ENCODE assay signal across 8 cellular contexts in the genomic region with DNA sequence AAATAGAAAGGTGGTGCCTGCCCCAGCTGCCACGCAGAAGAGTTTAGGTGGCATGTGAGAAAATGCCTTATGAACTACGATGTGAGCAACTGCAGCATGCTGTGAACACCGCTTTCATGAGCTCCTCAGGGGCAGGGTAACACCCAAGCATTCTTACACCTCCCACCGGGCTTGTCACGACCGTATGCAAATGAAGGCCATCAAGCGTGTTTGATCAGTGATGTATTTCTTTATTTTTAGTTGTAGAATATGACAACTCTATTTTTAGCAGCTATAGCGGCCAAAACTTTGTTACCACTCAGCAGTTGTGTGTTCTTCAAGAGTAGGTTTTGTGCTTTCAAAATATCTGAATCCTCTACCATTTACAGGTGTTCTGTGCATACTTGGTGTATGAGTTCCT. TPM values are rescaled to one million over a fixed set of nuclear protein-coding genes. Genes with fewer than 3 reads are reported as not detected.
DNase-seq lines count a peak whose midpoint lies in the region; ATAC-seq and TF ChIP-seq lines count a peak whose summit lies in the region.
"Not testable (repeated sequence)": the region's sequence is repeated elsewhere in the genome, so short reads cannot be mapped to it uniquely, and the experiment has no call there.
"Had no signal": no experiment of that assay in that cellular context is flagged by ENCODE, and none has a peak within 500 bp of the region (broad histone marks: within the 10 kb centered on the region; RNA-seq: fewer than 3 reads in every experiment).

No MANE protein-coding gene starts in this region.

- H3K9me3 Mint-ChIP-seq in memory B cell, result not testable (repeated sequence)

- H3K9me2 ChIP-seq in DOHH2 (replicated peaks; ENCODE audit: control insufficient read depth, low read length), result not testable (repeated sequence)

- H3K4me1 Mint-ChIP-seq in memory B cell, result peaks cover 24% of the 10 kb centered on the region

- peaks cover 25% of the 10 kb centered on the region for H3K27me3 ChIP-seq in DOHH2 (ENCODE audit: control insufficient read depth, low read length)

- H3K36me3 ChIP-seq in DOHH2 (ENCODE audit: control insufficient read depth, low read length), result not testable (repeated sequence)

- ATAC-seq in GM18498 (IDR thresholded peaks at IDR 0.05; ENCODE audit: unreplicated experiment) (peak; percentile 83), GM19043 (IDR thresholded peaks at IDR 0.05; ENCODE audit: low read depth, unreplicated experiment) (peak; percentile 49), HG03196 (IDR thresholded peaks at IDR 0.05; ENCODE audit: unreplicated experiment) (peak; percentile 48), Right ventricle myocardium superior (ENCODE audit: poor library complexity) (peak; percentile 74), memory B cell (ENCODE audit: low read depth) (peak; percentile 92)

- not testable (repeated sequence) for H4K20me1 ChIP-seq in DOHH2 (ENCODE audit: control insufficient read depth, insufficient read depth, low read depth, low read length)

- not testable (repeated sequence) for H3K79me2 ChIP-seq in DOHH2 (ENCODE audit: control insufficient read depth, low read length)

- not testable (repeated sequence) for H3F3A ChIP-seq in DOHH2 (ENCODE audit: control insufficient read depth, insufficient read depth)

- H3K9me3 ChIP-seq in DOHH2 (ENCODE audit: control insufficient read depth, insufficient read depth, low read length), result not testable (repeated sequence)

- H3K4me1 ChIP-seq in DOHH2 (ENCODE audit: control insufficient read depth, low read length), result peaks cover 26% of the 10 kb centered on the region

- TF ChIP-seq CTCF in DOHH2 (IDR thresholded peaks at IDR 0.05; ENCODE audit: low read depth, low read length, poor library complexity, severe bottlenecking), result not testable (repeated sequence)

- H3K4me3 ChIP-seq in DOHH2 (ENCODE audit: low read length), result peak overlapping the region; percentile 40

- H3K4me2 ChIP-seq in DOHH2 (ENCODE audit: low read length), result peak overlapping the region; percentile 67

- not testable (repeated sequence) for H3K36me3 Mint-ChIP-seq in memory B cell

- peak overlapping the region; percentile 52 for H3K4me3 Mint-ChIP-seq in memory B cell

- DNase-seq in NAMALWA (ENCODE audit: low spot score), result peak; percentile 85
- not testable (repeated sequence) for DNase-seq in Right ventricle myocardium superior
- peak; percentile 49 to 53 for DNase-seq in memory B cell (ENCODE audit: low spot score in 2 of 2)

- intact Hi-C loops in Right ventricle myocardium superior (cut with DNase I), result not testable (repeated sequence)

- H3K27me3 Mint-ChIP-seq in memory B cell, result peaks cover 21% of the 10 kb centered on the region

- not testable (repeated sequence) for H3K27ac ChIP-seq in DOHH2 (ENCODE audit: low read depth, low read length)

- peak overlapping the region; percentile 12 for H3K27ac Mint-ChIP-seq in memory B cell

RNA-seq across cellular contexts. Expression of gene SAMD11, which starts 58.1 kb away (rescaled TPM):
- 1.5 TPM for total RNA-seq in Right ventricle myocardium superior
- total RNA-seq: CD8-positive, alpha-beta T cell had no signal
